27 cellular contexts compared by ENCODE assay signal in the genomic region with DNA sequence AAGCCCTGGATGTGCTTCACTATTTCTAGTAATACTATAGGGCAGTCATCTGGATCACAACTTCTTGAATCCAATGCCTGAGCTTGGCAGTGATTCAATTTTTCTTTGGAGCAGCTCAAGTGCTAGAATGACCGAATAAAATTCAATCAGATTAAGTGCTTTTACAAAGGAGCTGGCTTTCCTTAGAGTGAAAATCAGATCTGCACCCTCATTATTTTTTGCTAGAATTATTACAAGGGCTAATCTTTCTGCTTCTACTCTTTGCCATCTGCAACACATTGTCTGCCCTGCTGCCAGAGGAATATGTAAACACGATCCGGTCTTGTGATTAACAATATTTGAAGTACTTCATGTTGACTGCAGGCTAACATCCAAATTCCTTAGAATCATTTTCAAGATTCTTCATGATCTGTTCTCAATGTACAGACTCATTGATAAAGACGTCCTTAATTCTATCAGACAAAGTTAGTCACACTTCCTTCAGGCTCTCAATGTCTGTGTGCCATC.
DNase-seq lines count a peak whose midpoint lies in the region; ATAC-seq and TF ChIP-seq lines count a peak whose summit lies in the region.
"Had no signal": no experiment of that assay in that cellular context is flagged by ENCODE, and none has a peak within 500 bp of the region (broad histone marks: within the 10 kb centered on the region; RNA-seq: fewer than 3 reads in every experiment).

No MANE protein-coding gene starts in this region.

- intact Hi-C loops in left lung (cut with DNase I), result no loop called here

- no peaks in the 10 kb centered on the region for H3K36me3 ChIP-seq in BE2C
- H3K36me3 ChIP-seq in adipocyte (ENCODE audit: control insufficient read depth, insufficient read depth, low read length, severe bottlenecking), result no peaks in the 10 kb centered on the region
- H3K36me3 ChIP-seq in left lung, result no peaks in the 10 kb centered on the region
- H3K36me3 ChIP-seq: BLaER1 treated with 17β-estradiol and CSF1 and Interleukin-3, amounts not matched to agents 10 nM and 100 nM; Peyer's patch; tibial nerve had no signal

- H3K27ac ChIP-seq in left lung, result no peak overlapping the region
- H3K27ac ChIP-seq: BLaER1 treated with 17β-estradiol and CSF1 and Interleukin-3, amounts not matched to agents 10 nM and 100 nM; dorsolateral prefrontal cortex; Peyer's patch; tibial nerve had no signal

- no peak for TF ChIP-seq CTCF in BE2C (IDR thresholded peaks at IDR 0.05; ENCODE audit: low read depth, low read length)
- no peak for TF ChIP-seq CTCF in left lung (IDR thresholded peaks at IDR 0.05)

- DNase-seq in BE2C, result peak; percentile 18
- peak; percentile 11 for DNase-seq in DMS79 (lab: John Stamatoyannopoulos, UW)
- peak; percentile 43 to 93 for DNase-seq in NCI-H524 (lab: John Stamatoyannopoulos, UW)
- peak; percentile 46 for DNase-seq in adipocyte (ENCODE audit: low read depth)
- DNase-seq in NCI-H2196 treated with DMSO at 0.1 percent for 48 hours (lab: John Stamatoyannopoulos, UW; ENCODE audit: unreplicated experiment), result no peak
- no peak for DNase-seq in left lung
- DNase-seq: activated CD8-positive, alpha-beta T cell treated with anti-CD3 and anti-CD28 coated beads for 36 hours; activated naive CD4-positive, alpha-beta T cell treated with anti-CD3 and anti-CD28 coated beads, Interleukin-2, amount 10 ng/mL, durations not matched to agents 7 days and 5 days; amniotic stem cell; DND-41; dorsolateral prefrontal cortex; immature natural killer cell; left cardiac atrium; MM.1S; NCI-H1694 treated with DMSO at 0.1 percent for 48 hours; NCI-H446; Peyer's patch; SHP77; stimulated activated CD4-positive, alpha-beta T cell treated with anti-CD3 and anti-CD28 coated beads, Interleukin-15, amount 100 ng/mL, for 24 hours; stimulated activated CD4-positive, alpha-beta T cell treated with anti-CD3 and anti-CD28 coated beads, Interleukin-4, amount 100 ng/mL, for 4 hours; SW 1271 had no signal

- H3K4me1 ChIP-seq in BE2C (peaks cover 13% of the 10 kb centered on the region), adipocyte (ENCODE audit: control insufficient read depth, insufficient read depth, low read length) (no peaks in the 10 kb centered on the region), left lung (no peaks in the 10 kb centered on the region)
- H3K4me1 ChIP-seq: BLaER1 treated with 17β-estradiol and CSF1 and Interleukin-3, amounts not matched to agents 10 nM and 100 nM; Peyer's patch; tibial nerve had no signal

- ATAC-seq in left lung (no peak), HG03439 (IDR thresholded peaks at IDR 0.05; ENCODE audit: unreplicated experiment) (no peak)
- ATAC-seq: activated CD8-positive, alpha-beta T cell treated with anti-CD3 and anti-CD28 coated beads for 36 hours; activated T-helper 17 cell treated with anti-CD3 and anti-CD28 coated beads, Interleukin-2, amount 50 U/mL, for 72 hours; HepG2; left cardiac atrium; natural killer cell treated with Interleukin-12 subunit alpha and Interleukin-12 subunit beta and Interleukin-15 and Interleukin-18, amount 100 ng/mL, for 72 hours had no signal

- H3K4me3 ChIP-seq in BE2C (ENCODE audit: low read depth, low read length) (peak overlapping the region; percentile 17; the same call in 1 of the 2 replicates), adipocyte (ENCODE audit: low read length) (no peak overlapping the region), left lung (no peak overlapping the region)
- H3K4me3 ChIP-seq: BLaER1 treated with 17β-estradiol and CSF1 and Interleukin-3, amounts not matched to agents 10 nM and 100 nM; dorsolateral prefrontal cortex; Peyer's patch; tibial nerve had no signal

- H3K9me3 ChIP-seq in BE2C, result no peaks in the 10 kb centered on the region
- no peaks in the 10 kb centered on the region for H3K9me3 ChIP-seq in adipocyte (ENCODE audit: control insufficient read depth, low read length)
- H3K9me3 ChIP-seq in left lung, result peaks cover 0 to 8% of the 10 kb centered on the region in 2 donors
- H3K9me3 ChIP-seq: BLaER1 treated with 17β-estradiol and CSF1 and Interleukin-3, amounts not matched to agents 10 nM and 100 nM; Peyer's patch; tibial nerve had no signal

- no peaks in the 10 kb centered on the region for H3K27me3 ChIP-seq in BE2C
- no peaks in the 10 kb centered on the region for H3K27me3 ChIP-seq in adipocyte (replicated peaks; ENCODE audit: control insufficient read depth, insufficient read depth, low read length)
- H3K27me3 ChIP-seq in left lung, result no peaks in the 10 kb centered on the region
- H3K27me3 ChIP-seq: BLaER1 treated with 17β-estradiol and CSF1 and Interleukin-3, amounts not matched to agents 10 nM and 100 nM; dorsolateral prefrontal cortex; Peyer's patch; tibial nerve had no signal

- H3K9ac ChIP-seq in adipocyte (ENCODE audit: low read length), result no peak overlapping the region
- H3K9ac ChIP-seq: BLaER1 treated with 17β-estradiol and CSF1 and Interleukin-3, amounts not matched to agents 10 nM and 100 nM had no signal

Comparison
In these comparisons a context has a peak if more than half of its experiments do, and no peak if none do; other contexts are left out.
1. DNase-seq: peak in BE2C (single experiment), DMS79 (single experiment), NCI-H524 (2 of 2) and adipocyte (single experiment); none in NCI-H2196 treated with DMSO at 0.1 percent for 48 hours (single experiment) and left lung (0 of 2).